ENCODE assay signal across 1 cellular context in genomic region chr11:67239795-67240574, GRCh38.
TF ChIP-seq lines count a peak whose summit lies in the region.

No MANE protein-coding gene starts in this region.

TF ChIP-seq in K562, 482 proteins besides CTCF, POLR2A, EP300 and RAD21 (continued from another document and continues in another):
- TF ChIP-seq ZBTB40 (IDR thresholded peaks at IDR 0.05): 0 out of 2 replicates have a peak, but pooled peaks have one; percentile 59
- no peak for TF ChIP-seq ZBTB40 (CRISPR knock-in tag; IDR thresholded peaks at IDR 0.05)
- no peak for TF ChIP-seq RREB1 (CRISPR knock-in tag; IDR thresholded peaks at IDR 0.05)
- TF ChIP-seq TAF1 (IDR thresholded peaks at IDR 0.05; ENCODE audit: control insufficient read depth, extremely low read depth, insufficient read depth, low read length, severe bottlenecking): peak; percentile 100
- TF ChIP-seq MAZ (CRISPR knock-in tag; conservative IDR thresholded peaks at IDR 0.05 in 1 of 2, IDR thresholded peaks at IDR 0.05 in 1 of 2): peak; percentile 69 to 98; a peak in 3 of 4 replicates
- no peak for TF ChIP-seq SAFB (IDR thresholded peaks at IDR 0.05; ENCODE audit: borderline replicate concordance, low read depth, low read length)
- no peak for TF ChIP-seq ZNF347 (CRISPR knock-in tag; IDR thresholded peaks at IDR 0.05; ENCODE audit: low read depth)
- TF ChIP-seq MAX (CRISPR knock-in tag; IDR thresholded peaks at IDR 0.05): peak; percentile 86
- TF ChIP-seq DACH1 (IDR thresholded peaks at IDR 0.05; ENCODE audit: partially characterized antibody): no peak
- TF ChIP-seq PHB2 (IDR thresholded peaks at IDR 0.05; ENCODE audit: low read depth): no peak
- TF ChIP-seq MXD1 (CRISPR knock-in tag; IDR thresholded peaks at IDR 0.05; ENCODE audit: borderline replicate concordance, poor library complexity, severe bottlenecking): peak; percentile 92
- peak; percentile 63; the same call in 1 of the 2 replicates for TF ChIP-seq HDAC2 (IDR thresholded peaks at IDR 0.05)
- no peak for TF ChIP-seq REST (CRISPR knock-in tag; IDR thresholded peaks at IDR 0.05; ENCODE audit: low read depth)
- TF ChIP-seq CHAMP1 (IDR thresholded peaks at IDR 0.05): no peak
- TF ChIP-seq FOS (IDR thresholded peaks at IDR 0.05; ENCODE audit: extremely low read depth, insufficient read length): no peak
- no peak for TF ChIP-seq GABPB2 (CRISPR knock-in tag; conservative IDR thresholded peaks at IDR 0.05)
- no peak; the same call in 1 of the 2 replicates for TF ChIP-seq FOXM1 (IDR thresholded peaks at IDR 0.05; ENCODE audit: low read depth)
- no peak for TF ChIP-seq FOXM1 (CRISPR knock-in tag; IDR thresholded peaks at IDR 0.05; ENCODE audit: low read depth)
- no peak for TF ChIP-seq CBX2 (IDR thresholded peaks at IDR 0.05; ENCODE audit: insufficient read depth, low read length, poor library complexity, severe bottlenecking)
- no peak for TF ChIP-seq FOXJ2 (tag; IDR thresholded peaks at IDR 0.05)
- TF ChIP-seq TOE1 (IDR thresholded peaks at IDR 0.05; ENCODE audit: borderline replicate concordance): 0 out of 2 replicates have a peak, but pooled peaks have one; percentile 51
- TF ChIP-seq TOE1 (CRISPR knock-in tag; IDR thresholded peaks at IDR 0.05; ENCODE audit: borderline replicate concordance, low read depth): no peak
- peak; percentile 44 for TF ChIP-seq RBM22 (IDR thresholded peaks at IDR 0.05; ENCODE audit: low read depth, low read length, poor library complexity, severe bottlenecking)
- TF ChIP-seq ZNF76 (CRISPR knock-in tag; IDR thresholded peaks at IDR 0.05; ENCODE audit: borderline replicate concordance): 0 out of 2 replicates have a peak, but pooled peaks have one; percentile 15
- no peak for TF ChIP-seq RNF219 (CRISPR knock-in tag; IDR thresholded peaks at IDR 0.05)
- TF ChIP-seq SIX5 (IDR thresholded peaks at IDR 0.05; ENCODE audit: borderline replicate concordance in 1 of 2, insufficient read depth in 1 of 2, low read depth in 1 of 2, low read length in 2 of 2): no peak
- TF ChIP-seq ARID2 (IDR thresholded peaks at IDR 0.05): peak; percentile 7; the same call in 1 of the 2 replicates
- TF ChIP-seq SP2 (IDR thresholded peaks at IDR 0.05; ENCODE audit: extremely low read depth, low read depth, low read length, poor library complexity, severe bottlenecking): no peak
- peak; percentile 13; the same call in 1 of the 2 replicates for TF ChIP-seq ETV5 (CRISPR knock-in tag; IDR thresholded peaks at IDR 0.05; ENCODE audit: low read depth)
